In genomic region chr14:77859934-77860570, GRCh38 we compare ENCODE assay signal across 1 cellular context.
TF ChIP-seq lines count a peak whose summit lies in the region.

No MANE protein-coding gene starts in this region.

TF ChIP-seq in IMR-90, 13 proteins besides CTCF, POLR2A, EP300 and RAD21 (continued from another document):
- TF ChIP-seq ELK1 (IDR thresholded peaks at IDR 0.05; ENCODE audit: borderline replicate concordance, low read depth, low read length) = no peak
- TF ChIP-seq BHLHE40 (IDR thresholded peaks at IDR 0.05; ENCODE audit: low read depth, low read length) = no peak
- TF ChIP-seq FOS (IDR thresholded peaks at IDR 0.05; ENCODE audit: low read depth, low read length) = no peak
- TF ChIP-seq NFE2L2 (IDR thresholded peaks at IDR 0.05; ENCODE audit: low read depth, low read length) = no peak
- TF ChIP-seq CHD1 (IDR thresholded peaks at IDR 0.05; ENCODE audit: low read depth, low read length) = no peak
- TF ChIP-seq MAZ (IDR thresholded peaks at IDR 0.05; ENCODE audit: borderline replicate concordance, low read depth, low read length) = no peak
TF ChIP-seq in IMR-90: peak in this region for 0.
